10 cellular contexts compared by ENCODE assay signal in genomic region chr2:9247786-9248185, GRCh38. TPM values are rescaled to one million over a fixed set of nuclear protein-coding genes. Genes with fewer than 3 reads are reported as not detected.
DNase-seq lines count a peak whose midpoint lies in the region; ATAC-seq and TF ChIP-seq lines count a peak whose summit lies in the region.
"Had no signal": no experiment of that assay in that cellular context is flagged by ENCODE, and none has a peak within 500 bp of the region (broad histone marks: within the 10 kb centered on the region; RNA-seq: fewer than 3 reads in every experiment).

No MANE protein-coding gene starts in this region.

- H3K27ac ChIP-seq in gastrocnemius medialis: peak overlapping the region in 2 of 4 donors; percentile 33 to 39
- H3K27ac ChIP-seq in Karpas-422 (ENCODE audit: low read length): no peak overlapping the region

- no peak overlapping the region for H2AFZ ChIP-seq in Karpas-422 (ENCODE audit: low read length)

- in situ Hi-C loops in gastrocnemius medialis (cut with MboI; ENCODE audit: low sequenced_read_pairs in 4 of 4): no loop called here

- no peak overlapping the region for H3K4me3 Mint-ChIP-seq in HFFc6
- no peak overlapping the region for H3K4me3 Mint-ChIP-seq in stimulated activated effector memory CD8-positive, alpha-beta T cell treated with anti-CD3 and anti-CD28 coated beads, Interleukin-12 subunit alpha, Interleukin-12 subunit beta, amount 100 ng/mL, for 72 hours
- H3K4me3 Mint-ChIP-seq: activated CD8-positive, alpha-beta memory T cell treated with anti-CD3 and anti-CD28 coated beads, Interleukin-2, amount 10 ng/mL, durations not matched to agents 7 days and 5 days; CD8-positive, alpha-beta memory T cell had no signal

- no peak overlapping the region for H3K4me3 ChIP-seq in gastrocnemius medialis
- no peak overlapping the region for H3K4me3 ChIP-seq in Karpas-422 (ENCODE audit: low read length)

- H3K36me3 ChIP-seq in gastrocnemius medialis (no peaks in the 10 kb centered on the region), Karpas-422 (ENCODE audit: insufficient read depth, low read length) (no peaks in the 10 kb centered on the region)

- peaks cover 17 to 23% of the 10 kb centered on the region in 2 donors for H3K4me1 ChIP-seq in gastrocnemius medialis
- no peaks in the 10 kb centered on the region for H3K4me1 ChIP-seq in Karpas-422 (ENCODE audit: low read length)

- H3K4me2 ChIP-seq in Karpas-422 (ENCODE audit: low read depth, low read length, poor library complexity, severe bottlenecking): no peak overlapping the region

- H3K27me3 Mint-ChIP-seq in HFFc6 (ENCODE audit: insufficient read depth): peaks cover 3% of the 10 kb centered on the region

- H3K27me3 ChIP-seq in gastrocnemius medialis (no peaks in the 10 kb centered on the region), Karpas-422 (ENCODE audit: low read length) (no peaks in the 10 kb centered on the region)

- peak overlapping the region; percentile 90 for H3K27ac Mint-ChIP-seq in HFFc6
- no peak overlapping the region for H3K27ac Mint-ChIP-seq in stimulated activated effector memory CD8-positive, alpha-beta T cell treated with anti-CD3 and anti-CD28 coated beads, Interleukin-12 subunit alpha, Interleukin-12 subunit beta, amount 100 ng/mL, for 72 hours
- H3K27ac Mint-ChIP-seq: activated CD8-positive, alpha-beta memory T cell treated with anti-CD3 and anti-CD28 coated beads, Interleukin-2, amount 10 ng/mL, durations not matched to agents 7 days and 5 days; CD8-positive, alpha-beta memory T cell had no signal

- peak; percentile 73 for ATAC-seq in Right ventricle myocardium superior (ENCODE audit: poor library complexity)
- ATAC-seq in gastrocnemius medialis: peak; percentile 38 to 45
- no peak for ATAC-seq in stimulated activated effector memory CD8-positive, alpha-beta T cell treated with anti-CD3 and anti-CD28 coated beads, Interleukin-12 subunit alpha, Interleukin-12 subunit beta, amount 100 ng/mL, for 72 hours
- ATAC-seq: activated CD8-positive, alpha-beta memory T cell treated with anti-CD3 and anti-CD28 coated beads, Interleukin-2, amount 10 ng/mL, durations not matched to agents 7 days and 5 days had no signal

- no peak for DNase-seq in HFFc6
- peak; percentile 73 for DNase-seq in NCI-H82 treated with DMSO at 0.1 percent for 48 hours (lab: John Stamatoyannopoulos, UW; ENCODE audit: unreplicated experiment)
- DNase-seq in Right ventricle myocardium superior: no peak
- DNase-seq in gastrocnemius medialis: no peak
- no peak for DNase-seq in pons (ENCODE audit: low spot score)
- no peak for DNase-seq in Karpas-422
- no peak for DNase-seq in HuH-7.5 (ENCODE audit: low spot score)
- no peak for DNase-seq in stimulated activated effector memory CD8-positive, alpha-beta T cell treated with anti-CD3 and anti-CD28 coated beads, Interleukin-12 subunit alpha, Interleukin-12 subunit beta, amount 100 ng/mL, for 72 hours (ENCODE audit: low spot score in 2 of 2)
- DNase-seq: activated CD8-positive, alpha-beta memory T cell treated with anti-CD3 and anti-CD28 coated beads, Interleukin-2, amount 10 ng/mL, durations not matched to agents 7 days and 5 days; CD8-positive, alpha-beta memory T cell had no signal

- intact Hi-C loops in Right ventricle myocardium superior (cut with DNase I): no loop called here
- intact Hi-C loops in gastrocnemius medialis (cut with DNase I; ENCODE audit: low total_unique reads): no loop called here

- H4K20me1 ChIP-seq in Karpas-422 (ENCODE audit: insufficient read depth, low read depth, low read length): no peaks in the 10 kb centered on the region

- no peaks in the 10 kb centered on the region for H3K9me2 ChIP-seq in Karpas-422 (replicated peaks; ENCODE audit: insufficient read depth, low read length)

- no peak overlapping the region for H3K9ac ChIP-seq in Karpas-422 (ENCODE audit: low read length)

- H3K79me2 ChIP-seq in Karpas-422 (ENCODE audit: low read length): no peaks in the 10 kb centered on the region

- H3K4me1 Mint-ChIP-seq in HFFc6 (ENCODE audit: low read depth): peaks cover 88% of the 10 kb centered on the region
- H3K4me1 Mint-ChIP-seq in stimulated activated effector memory CD8-positive, alpha-beta T cell treated with anti-CD3 and anti-CD28 coated beads, Interleukin-12 subunit alpha, Interleukin-12 subunit beta, amount 100 ng/mL, for 72 hours: peaks cover 16% of the 10 kb centered on the region
- H3K4me1 Mint-ChIP-seq: CD8-positive, alpha-beta memory T cell had no signal

- H3K9me3 ChIP-seq in gastrocnemius medialis (no peaks in the 10 kb centered on the region), Karpas-422 (ENCODE audit: low read length) (no peaks in the 10 kb centered on the region)

- no peaks in the 10 kb centered on the region for H3K9me3 Mint-ChIP-seq in HFFc6
- H3K9me3 Mint-ChIP-seq in stimulated activated effector memory CD8-positive, alpha-beta T cell treated with anti-CD3 and anti-CD28 coated beads, Interleukin-12 subunit alpha, Interleukin-12 subunit beta, amount 100 ng/mL, for 72 hours: no peaks in the 10 kb centered on the region
- H3K9me3 Mint-ChIP-seq: CD8-positive, alpha-beta memory T cell had no signal

- no peak for TF ChIP-seq CTCF in HFFc6 (IDR thresholded peaks at IDR 0.05)
- no peak for TF ChIP-seq CTCF in gastrocnemius medialis (IDR thresholded peaks at IDR 0.05 in 4 of 5, conservative IDR thresholded peaks at IDR 0.05 in 1 of 5)

- peaks cover 16% of the 10 kb centered on the region for H3K36me3 Mint-ChIP-seq in HFFc6 (ENCODE audit: low read depth)
- H3K36me3 Mint-ChIP-seq in stimulated activated effector memory CD8-positive, alpha-beta T cell treated with anti-CD3 and anti-CD28 coated beads, Interleukin-12 subunit alpha, Interleukin-12 subunit beta, amount 100 ng/mL, for 72 hours: no peaks in the 10 kb centered on the region
- H3K36me3 Mint-ChIP-seq: activated CD8-positive, alpha-beta memory T cell treated with anti-CD3 and anti-CD28 coated beads, Interleukin-2, amount 10 ng/mL, durations not matched to agents 7 days and 5 days; CD8-positive, alpha-beta memory T cell had no signal

- no peak for TF ChIP-seq POLR2A in gastrocnemius medialis (IDR thresholded peaks at IDR 0.05)

RNA-seq across cellular contexts. Expression of gene ASAP2, which starts 41.2 kb away (rescaled TPM):
- 10 to 100 TPM; 31.2 to 37.4 (median 34.3) TPM for total RNA-seq in HFFc6 (2021; fragmentation: NEBNext Ultra II Directional; extraction: Animal tissue kit (Norgen Biotek cat#: 25700))
- total RNA-seq in Right ventricle myocardium superior (10.7 TPM), gastrocnemius medialis (1 to 10 TPM; 1.9 to 4.0 (median 3.4) TPM)
- total RNA-seq in Karpas-422 (2014; rRNA removed; shearing (Covaris generic); ENCODE audit: low replicate concordance): not detected in 2 replicates
